In genomic region chr1:154157520-154158306, GRCh38 we compare ENCODE assay signal across 1 cellular context.
TF ChIP-seq lines count a peak whose summit lies in the region.

No MANE protein-coding gene starts in this region.

TF ChIP-seq in GM23338, 12 proteins besides CTCF, POLR2A, EP300 and RAD21 (continued from another document):
- TF ChIP-seq REST (IDR thresholded peaks at IDR 0.05; ENCODE audit: unreplicated experiment) (no peak), CREB1 (CRISPR knock-in tag; IDR thresholded peaks at IDR 0.05; ENCODE audit: low read depth) (no peak), POLR2AphosphoS5 (IDR thresholded peaks at IDR 0.05; ENCODE audit: low read depth) (no peak)
